9 cellular contexts compared by ENCODE assay signal in genomic region chr1:223771469-223771813, GRCh38. TPM values are rescaled to one million over a fixed set of nuclear protein-coding genes. Genes with fewer than 3 reads are reported as not detected.
DNase-seq lines count a peak whose midpoint lies in the region; ATAC-seq and TF ChIP-seq lines count a peak whose summit lies in the region.
"Had no signal": no experiment of that assay in that cellular context is flagged by ENCODE, and none has a peak within 500 bp of the region (broad histone marks: within the 10 kb centered on the region; RNA-seq: fewer than 3 reads in every experiment).

No MANE protein-coding gene starts in this region.

- TF ChIP-seq CTCF in AG04450 (IDR thresholded peaks at IDR 0.05; ENCODE audit: low read depth, low read length), result no peak
- no peak for TF ChIP-seq CTCF in chondrocyte (IDR thresholded peaks at IDR 0.05)
- no peak for TF ChIP-seq CTCF in nephron progenitor cell (IDR thresholded peaks at IDR 0.05)

- H3K27me3 Mint-ChIP-seq in chondrocyte (ENCODE audit: low read depth), result no peaks in the 10 kb centered on the region
- H3K27me3 Mint-ChIP-seq in nephron progenitor cell (ENCODE audit: low read depth, poor library complexity), result no peaks in the 10 kb centered on the region

- peak overlapping the region; percentile 84 for H3K27ac ChIP-seq in AG04450 (ENCODE audit: low read depth, low read length)

- H3K4me1 Mint-ChIP-seq in chondrocyte (ENCODE audit: low read depth) (peaks cover 39% of the 10 kb centered on the region), nephron progenitor cell (peaks cover 24% of the 10 kb centered on the region)

- H3K9me3 ChIP-seq in AG04450 (ENCODE audit: control insufficient read depth, insufficient read depth, low read length), result no peaks in the 10 kb centered on the region

- peak; percentile 34 for ATAC-seq in HG03442 (IDR thresholded peaks at IDR 0.05; ENCODE audit: unreplicated experiment)

- H3K27me3 ChIP-seq in AG04450 (ENCODE audit: control insufficient read depth, insufficient read depth, low read length), result no peaks in the 10 kb centered on the region

- peak overlapping the region; percentile 86 for H3K27ac Mint-ChIP-seq in chondrocyte (ENCODE audit: unreplicated experiment)
- peak overlapping the region; percentile 92 for H3K27ac Mint-ChIP-seq in nephron progenitor cell

- H3K9me3 Mint-ChIP-seq in chondrocyte (ENCODE audit: low read depth) (no peaks in the 10 kb centered on the region), nephron progenitor cell (peaks cover 12% of the 10 kb centered on the region)

- POLR2A ChIA-PET in AG04450 (lab: Yijun Ruan, JAX), result interaction anchor here (0.7 to 1.9 kb wide), 5 partner anchors 52 to 70 kb away, joined by 3 to 6 read pairs (median 4); no protein-coding TSS in a partner anchor

- DNase-seq in AG04450 (ENCODE audit: low read depth, low spot score) (no peak), chondrocyte (ENCODE audit: low spot score) (no peak), nephron progenitor cell (no peak), NCI-H1092 treated with DMSO at 0.1 percent for 48 hours (lab: John Stamatoyannopoulos, UW) (no peak), cortex of kidney (lab: John Stamatoyannopoulos, UW) (no peak), occipital lobe (lab: John Stamatoyannopoulos, UW) (no peak)
- DNase-seq in stimulated activated CD4-positive, alpha-beta T cell treated with anti-CD3 and anti-CD28 coated beads, Interleukin-15, amount 100 ng/mL, for 24 hours, result no peak
- DNase-seq: Kasumi-1 had no signal

- H3K4me3 Mint-ChIP-seq in chondrocyte (ENCODE audit: unreplicated experiment) (no peak overlapping the region), nephron progenitor cell (no peak overlapping the region)

- H3K36me3 Mint-ChIP-seq in chondrocyte (ENCODE audit: low read depth), result peaks cover 34% of the 10 kb centered on the region
- H3K36me3 Mint-ChIP-seq in nephron progenitor cell (ENCODE audit: low read depth), result peaks cover 85% of the 10 kb centered on the region

- CTCF ChIA-PET in AG04450 (lab: Charles Lee), result interaction anchor here (0.5 to 1.5 kb wide), 4 partner anchors 9 to 76 kb away, joined by 3 to 5 read pairs (median 4); no protein-coding TSS in a partner anchor

- no peak overlapping the region; the same call in 1 of the 2 replicates for H3K4me3 ChIP-seq in AG04450 (ENCODE audit: low read depth, low read length)

RNA-seq across cellular contexts. Expression of gene CAPN2, which starts 59.1 kb away (rescaled TPM):
- 417 and 433 TPM in 2 replicates for polyA plus RNA-seq in AG04450 (2011; rRNA removed)
- 355 and 396 TPM in 2 replicates for polyA minus RNA-seq in AG04450 (2011; rRNA and poly(A)+ RNA removed)
- total RNA-seq in chondrocyte (202 to 241 TPM (median 238 TPM) in 3 replicates), occipital lobe (41.5 TPM)
